In the genomic region with DNA sequence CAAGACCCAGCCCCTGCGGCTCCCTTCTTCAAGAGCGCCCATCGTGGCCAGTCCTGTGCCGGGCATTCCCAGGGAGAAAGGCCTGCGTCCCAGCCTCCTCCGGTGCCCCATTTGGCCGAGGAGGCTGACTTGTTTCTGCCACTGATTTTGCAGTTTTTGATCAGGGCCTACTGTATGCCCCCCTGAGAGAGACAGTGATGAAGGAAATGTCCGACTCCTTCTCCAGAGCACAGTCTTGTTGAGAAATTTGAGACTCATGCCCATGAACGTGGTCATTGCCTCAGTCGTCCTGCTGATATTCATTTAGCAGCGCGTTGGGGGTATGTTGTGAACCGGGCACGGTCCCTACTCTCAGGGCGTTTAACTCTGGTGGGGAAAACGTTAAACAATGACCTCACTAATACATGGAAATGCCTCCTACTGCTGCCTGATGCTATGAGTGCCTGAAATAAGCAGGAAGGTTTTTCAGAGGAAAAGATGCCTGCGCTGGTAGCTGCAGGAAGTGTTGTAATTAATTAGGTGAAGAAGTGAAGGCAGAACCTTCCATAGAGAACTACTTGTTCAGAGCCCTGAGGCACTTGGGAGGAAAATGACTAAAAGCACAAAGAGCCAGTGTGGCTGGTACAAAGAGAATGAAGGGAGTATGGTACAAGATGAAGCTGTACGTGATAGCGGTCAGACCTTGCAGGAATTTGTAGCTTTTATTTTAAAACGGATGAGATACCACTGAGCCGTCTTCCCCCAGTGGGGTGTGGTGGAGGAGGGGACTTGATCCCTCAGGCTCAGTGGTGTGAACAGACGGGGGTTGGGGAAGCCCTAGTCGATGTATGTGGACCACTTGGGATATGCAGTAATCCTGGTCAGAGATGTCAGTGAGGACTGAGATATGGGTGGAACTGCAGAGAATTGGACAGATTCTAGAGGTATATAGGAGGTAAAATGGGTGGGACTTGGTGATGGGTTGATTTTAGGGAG, we compare ENCODE assay signal across 1 cellular context.
TF ChIP-seq lines count a peak whose summit lies in the region.

No MANE protein-coding gene starts in this region.

TF ChIP-seq in SK-N-SH treated with all-trans-retinoic acid at 6 μM for 48 hours, 23 proteins besides CTCF, POLR2A, EP300 and RAD21 (continued from another document):
- TF ChIP-seq, protein P1, sequence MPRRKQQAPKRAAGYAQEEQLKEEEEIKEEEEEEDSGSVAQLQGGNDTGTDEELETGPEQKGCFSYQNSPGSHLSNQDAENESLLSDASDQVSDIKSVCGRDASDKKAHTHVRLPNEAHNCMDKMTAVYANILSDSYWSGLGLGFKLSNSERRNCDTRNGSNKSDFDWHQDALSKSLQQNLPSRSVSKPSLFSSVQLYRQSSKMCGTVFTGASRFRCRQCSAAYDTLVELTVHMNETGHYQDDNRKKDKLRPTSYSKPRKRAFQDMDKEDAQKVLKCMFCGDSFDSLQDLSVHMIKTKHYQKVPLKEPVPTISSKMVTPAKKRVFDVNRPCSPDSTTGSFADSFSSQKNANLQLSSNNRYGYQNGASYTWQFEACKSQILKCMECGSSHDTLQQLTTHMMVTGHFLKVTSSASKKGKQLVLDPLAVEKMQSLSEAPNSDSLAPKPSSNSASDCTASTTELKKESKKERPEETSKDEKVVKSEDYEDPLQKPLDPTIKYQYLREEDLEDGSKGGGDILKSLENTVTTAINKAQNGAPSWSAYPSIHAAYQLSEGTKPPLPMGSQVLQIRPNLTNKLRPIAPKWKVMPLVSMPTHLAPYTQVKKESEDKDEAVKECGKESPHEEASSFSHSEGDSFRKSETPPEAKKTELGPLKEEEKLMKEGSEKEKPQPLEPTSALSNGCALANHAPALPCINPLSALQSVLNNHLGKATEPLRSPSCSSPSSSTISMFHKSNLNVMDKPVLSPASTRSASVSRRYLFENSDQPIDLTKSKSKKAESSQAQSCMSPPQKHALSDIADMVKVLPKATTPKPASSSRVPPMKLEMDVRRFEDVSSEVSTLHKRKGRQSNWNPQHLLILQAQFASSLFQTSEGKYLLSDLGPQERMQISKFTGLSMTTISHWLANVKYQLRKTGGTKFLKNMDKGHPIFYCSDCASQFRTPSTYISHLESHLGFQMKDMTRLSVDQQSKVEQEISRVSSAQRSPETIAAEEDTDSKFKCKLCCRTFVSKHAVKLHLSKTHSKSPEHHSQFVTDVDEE (CRISPR knock-in tag; IDR thresholded peaks at IDR 0.05): no peak
- TF ChIP-seq ESRRG (CRISPR knock-in tag; IDR thresholded peaks at IDR 0.05) (no peak), BACH2 (CRISPR knock-in tag; IDR thresholded peaks at IDR 0.05; ENCODE audit: borderline replicate concordance) (no peak), CSDC2 (CRISPR knock-in tag; IDR thresholded peaks at IDR 0.05) (no peak), ZFP3 (CRISPR knock-in tag; IDR thresholded peaks at IDR 0.05) (no peak), ZNF8 (CRISPR knock-in tag; IDR thresholded peaks at IDR 0.05) (no peak), ZFP30 (CRISPR knock-in tag; IDR thresholded peaks at IDR 0.05) (no peak), GLIS3 (CRISPR knock-in tag; IDR thresholded peaks at IDR 0.05) (no peak), TCF4 (CRISPR knock-in tag; IDR thresholded peaks at IDR 0.05; ENCODE audit: borderline replicate concordance) (no peak)
- TF ChIP-seq, protein P2, sequence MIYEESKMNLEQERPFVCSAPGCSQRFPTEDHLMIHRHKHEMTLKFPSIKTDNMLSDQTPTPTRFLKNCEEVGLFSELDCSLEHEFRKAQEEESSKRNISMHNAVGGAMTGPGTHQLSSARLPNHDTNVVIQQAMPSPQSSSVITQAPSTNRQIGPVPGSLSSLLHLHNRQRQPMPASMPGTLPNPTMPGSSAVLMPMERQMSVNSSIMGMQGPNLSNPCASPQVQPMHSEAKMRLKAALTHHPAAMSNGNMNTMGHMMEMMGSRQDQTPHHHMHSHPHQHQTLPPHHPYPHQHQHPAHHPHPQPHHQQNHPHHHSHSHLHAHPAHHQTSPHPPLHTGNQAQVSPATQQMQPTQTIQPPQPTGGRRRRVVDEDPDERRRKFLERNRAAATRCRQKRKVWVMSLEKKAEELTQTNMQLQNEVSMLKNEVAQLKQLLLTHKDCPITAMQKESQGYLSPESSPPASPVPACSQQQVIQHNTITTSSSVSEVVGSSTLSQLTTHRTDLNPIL (CRISPR knock-in tag; IDR thresholded peaks at IDR 0.05; ENCODE audit: low read depth): no peak
TF ChIP-seq in SK-N-SH treated with all-trans-retinoic acid at 6 μM for 48 hours: peak in this region for 0.
